In genomic region chr13:114080739-114081561, GRCh38 we compare ENCODE assay signal across 17 cellular contexts. TPM values are rescaled to one million over a fixed set of nuclear protein-coding genes. Genes with fewer than 3 reads are reported as not detected.
DNase-seq lines count a peak whose midpoint lies in the region; ATAC-seq and TF ChIP-seq lines count a peak whose summit lies in the region.
"Had no signal": no experiment of that assay in that cellular context is flagged by ENCODE, and none has a peak within 500 bp of the region (broad histone marks: within the 10 kb centered on the region; RNA-seq: fewer than 3 reads in every experiment).

No MANE protein-coding gene starts in this region.

- H3K4me3 ChIP-seq in body of pancreas (no peak overlapping the region), mucosa of descending colon (no peak overlapping the region), transverse colon (no peak overlapping the region)
- H3K4me3 ChIP-seq: GM23338, smooth muscle cell had no signal

- intact Hi-C loops in body of pancreas (cut with DNase I) = no loop called here
- intact Hi-C loops in mucosa of descending colon (cut with DNase I, micrococcal nuclease) = no loop called here
- intact Hi-C loops in transverse colon (cut with DNase I; ENCODE audit: low total_unique reads) = no loop called here

- H3K27me3 ChIP-seq in body of pancreas = no peaks in the 10 kb centered on the region
- no peaks in the 10 kb centered on the region for H3K27me3 ChIP-seq in transverse colon

- TF ChIP-seq CTCF in body of pancreas (IDR thresholded peaks at IDR 0.05) = no peak
- no peak for TF ChIP-seq CTCF in mucosa of descending colon (IDR thresholded peaks at IDR 0.05)
- TF ChIP-seq CTCF in transverse colon (IDR thresholded peaks at IDR 0.05) = no peak

- H3K4me1 ChIP-seq in body of pancreas = peaks cover 38% of the 10 kb centered on the region
- H3K4me1 ChIP-seq in mucosa of descending colon (ENCODE audit: low read depth) = peaks cover 16% of the 10 kb centered on the region
- H3K4me1 ChIP-seq in transverse colon = peaks cover 10 to 18% (median 14%) of the 10 kb centered on the region in 4 donors

- H3K27ac ChIP-seq in body of pancreas (peak overlapping the region; percentile 43 to 72 (median 52)), transverse colon (no peak overlapping the region)
- H3K27ac ChIP-seq: epithelial cell of prostate, KMS-11 had no signal

- TF ChIP-seq POLR2A in body of pancreas (IDR thresholded peaks at IDR 0.05) (no peak), transverse colon (IDR thresholded peaks at IDR 0.05) (no peak)

- WGBS in body of pancreas, 2 donors = 78 to 86% methylated on average over 13 to 33 of the region's 34 CpGs
- WGBS in transverse colon (ENCODE audit: low coverage in 1 of 2), 2 donors = 90% methylated on average over 33 of the region's 34 CpGs; no CpG with 5 or more reads in 1 of the 2 donors

- H3K36me3 ChIP-seq in body of pancreas (replicated peaks in 1 of 2; ENCODE audit: insufficient read depth in 1 of 2, low read depth in 2 of 2) = no peaks in the 10 kb centered on the region
- H3K36me3 ChIP-seq in mucosa of descending colon (ENCODE audit: low read depth) = no peaks in the 10 kb centered on the region
- H3K36me3 ChIP-seq in transverse colon = no peaks in the 10 kb centered on the region

- H3K9me3 ChIP-seq in body of pancreas (no peaks in the 10 kb centered on the region), mucosa of descending colon (no peaks in the 10 kb centered on the region), transverse colon (no peaks in the 10 kb centered on the region)

- ATAC-seq in body of pancreas (peak; percentile 32), mucosa of descending colon (no peak), HG03469 (IDR thresholded peaks at IDR 0.05; ENCODE audit: unreplicated experiment) (no peak)

- TF ChIP-seq EP300 in transverse colon (IDR thresholded peaks at IDR 0.05; ENCODE audit: low read depth) = no peak

- peak; percentile 23 for DNase-seq in activated T-cell treated with anti-CD3 and anti-CD28 coated beads, Interleukin-2, amount 50 U/mL, for 1 hour
- DNase-seq in activated T-cell treated with anti-CD3 and anti-CD28 coated beads, Interleukin-2, amount 50 U/mL, for 48 hours = no peak
- peak in 2 of 4 donors; percentile 19 to 28 for DNase-seq in body of pancreas
- DNase-seq in mucosa of descending colon = peak in 2 of 3 donors; percentile 19 to 42
- DNase-seq in transverse colon = peak; percentile 6
- DNase-seq in NCI-H1417 treated with DMSO at 0.1 percent for 48 hours (lab: John Stamatoyannopoulos, UW) = no peak
- DNase-seq in NCI-H1436 (lab: John Stamatoyannopoulos, UW) = no peak
- DNase-seq: activated CD4-positive, alpha-beta T cell treated with anti-CD3 and anti-CD28 coated beads for 48 hours; activated naive CD4-positive, alpha-beta T cell treated with Interleukin-2 at 50 U/mL for 16 hours; central memory CD4-positive, alpha-beta T cell; kidney glomerular epithelial cell; naive B cell had no signal

- in situ Hi-C loops in transverse colon (cut with MboI; ENCODE audit: low pct_ligation_motif_present in 1 of 4, low pct_unique_long_range_greater_than_20kb in 1 of 4, low sequenced_read_pairs in 3 of 4) = no loop called here

RNA-seq across cellular contexts. Expression of gene RASA3, which starts 51.5 kb away (rescaled TPM):
- 10 to 100 TPM; 10.2 to 19.2 TPM for total RNA-seq in body of pancreas
- 10 to 100 TPM in 1 of 3 donors, 1 to 10 TPM in 2; 7.9 to 19.0 (median 8.4) TPM for total RNA-seq in mucosa of descending colon
- total RNA-seq in transverse colon = 10 to 100 TPM in 1 of 4 donors, 1 to 10 TPM in 3; 4.4 to 15.6 (median 8.5) TPM

Comparison
In these comparisons a context has a peak if more than half of its experiments do, and no peak if none do; other contexts are left out.
1. DNase-seq: peak in activated T-cell treated with anti-CD3 and anti-CD28 coated beads, Interleukin-2, amount 50 U/mL, for 1 hour (single experiment), mucosa of descending colon (2 of 3) and transverse colon (single experiment); none in activated T-cell treated with anti-CD3 and anti-CD28 coated beads, Interleukin-2, amount 50 U/mL, for 48 hours (0 of 2), NCI-H1417 treated with DMSO at 0.1 percent for 48 hours (single experiment) and NCI-H1436 (single experiment).
2. H3K27ac ChIP-seq: peak in body of pancreas (4 of 4); none in transverse colon (0 of 4).